17 cellular contexts compared by ENCODE assay signal in genomic region chr4:10783351-10783750, GRCh38.
A peak's percentile ranks its signal among the peaks of the same experiment; 100 is the strongest.
DNase-seq lines count a peak whose midpoint lies in the region; ATAC-seq and TF ChIP-seq lines count a peak whose summit lies in the region.
"Had no signal": no experiment of that assay in that cellular context is flagged by ENCODE, and none has a peak within 500 bp of the region (broad histone marks: within the 10 kb centered on the region; RNA-seq: fewer than 3 reads in every experiment).

No MANE protein-coding gene starts in this region.

- no TSS peak for BruUV-seq in PC-3 (replicated peaks; lab: Mats Ljungman, UMichigan)

- DNase-seq in EL (peak; percentile 53), PC-3 (peak; percentile 44), epithelial cell of esophagus (ENCODE audit: low read depth) (peak; percentile 68), neural progenitor cell (ENCODE audit: low spot score) (no peak), WTC11 (ENCODE audit: low spot score) (no peak)
- DNase-seq in activated CD8-positive, alpha-beta memory T cell treated with anti-CD3 and anti-CD28 coated beads, Interleukin-2, amount 50 U/mL, for 4 hours, result no peak
- DNase-seq: activated CD4-positive, CD25-positive, alpha-beta regulatory T cell; activated T-cell treated with anti-CD3 and anti-CD28 coated beads, Interleukin-2, amount 50 U/mL, for 4 hours; endodermal cell; stimulated activated CD4-positive, alpha-beta T cell treated with anti-CD3 and anti-CD28 coated beads, Interleukin-2, amount 100 ng/mL, for 24 hours had no signal

- intact Hi-C loops in PC-3 (cut with micrococcal nuclease), result no loop called here

- H3K27me3 Mint-ChIP-seq in neural progenitor cell (ENCODE audit: insufficient read depth, low read depth) (peaks cover 5% of the 10 kb centered on the region), WTC11 (ENCODE audit: low read depth) (peaks cover 5% of the 10 kb centered on the region)
- H3K27me3 Mint-ChIP-seq: stimulated activated memory B cell treated with anti-CD40 and anti-IgM and Interleukin-4, amounts not matched to agents 10 μg/mL and 1 μg/mL and 100 μg/mL, for 72 hours had no signal

- H3K4me2 ChIP-seq in PC-3 (ENCODE audit: low read length), result no peak overlapping the region
- no peak overlapping the region for H3K4me2 ChIP-seq in neural progenitor cell
- H3K4me2 ChIP-seq: BLaER1 had no signal

- 0 out of 2 replicates have a peak, but pooled peaks cover 8% of the 10 kb centered on the region for H3K4me1 ChIP-seq in PC-3 (ENCODE audit: insufficient read depth, low read length)
- no peaks in the 10 kb centered on the region for H3K4me1 ChIP-seq in neural progenitor cell
- H3K4me1 ChIP-seq: ascending aorta, BLaER1, parathyroid adenoma had no signal

- no peak for TF ChIP-seq CTCF in PC-3 (conservative IDR thresholded peaks at IDR 0.05; ENCODE audit: low read depth, low read length)
- TF ChIP-seq CTCF in epithelial cell of esophagus (IDR thresholded peaks at IDR 0.05; ENCODE audit: insufficient read depth, low read depth, low read length, missing control alignments), result no peak
- no peak for TF ChIP-seq CTCF in neural progenitor cell (IDR thresholded peaks at IDR 0.05)
- TF ChIP-seq CTCF in WTC11 (IDR thresholded peaks at IDR 0.05), result no peak

- H4K20me1 ChIP-seq in PC-3 (ENCODE audit: low read length), result no peaks in the 10 kb centered on the region
- no peaks in the 10 kb centered on the region for H4K20me1 ChIP-seq in neural progenitor cell (ENCODE audit: low read depth)
- H4K20me1 ChIP-seq: BLaER1 had no signal

- H3K4me1 Mint-ChIP-seq in neural progenitor cell (peaks cover 2% of the 10 kb centered on the region), WTC11 (no peaks in the 10 kb centered on the region)

- H3K9me3 ChIP-seq in PC-3 (ENCODE audit: low read length) (no peaks in the 10 kb centered on the region), neural progenitor cell (ENCODE audit: low read depth) (no peaks in the 10 kb centered on the region)
- H3K9me3 ChIP-seq: ascending aorta, BLaER1 had no signal

- ATAC-seq in PC-3, result no peak
- ATAC-seq in HG02763 (IDR thresholded peaks at IDR 0.05; ENCODE audit: unreplicated experiment), result no peak
- ATAC-seq in WTC11, result no peak
- ATAC-seq in HG03432 (IDR thresholded peaks at IDR 0.05; ENCODE audit: unreplicated experiment), result no peak
- ATAC-seq: activated T-cell treated with anti-CD3 and anti-CD28 coated beads, Interleukin-2, amount 50 U/mL, for 4 hours; stimulated activated memory B cell treated with anti-CD40 and anti-IgM and Interleukin-4, amounts not matched to agents 10 μg/mL and 1 μg/mL and 100 μg/mL, for 72 hours had no signal

- CTCF ChIA-PET in PC-3 (lab: Charles Lee), result no interaction called here
- CTCF ChIA-PET in WTC11 (lab: Charles Lee), result no interaction called here

- H3K27ac ChIP-seq in PC-3 (ENCODE audit: low read length) (no peak overlapping the region), neural progenitor cell (no peak overlapping the region)
- H3K27ac ChIP-seq: ascending aorta, BLaER1, parathyroid adenoma had no signal

- H3K36me3 ChIP-seq in PC-3 (ENCODE audit: low read depth, low read length) (no peaks in the 10 kb centered on the region), neural progenitor cell (no peaks in the 10 kb centered on the region)
- H3K36me3 ChIP-seq: ascending aorta, BLaER1 had no signal

- H3K27ac Mint-ChIP-seq in neural progenitor cell, result peak overlapping the region; percentile 8
- no peak overlapping the region for H3K27ac Mint-ChIP-seq in WTC11
- H3K27ac Mint-ChIP-seq: endodermal cell; memory B cell; stimulated activated memory B cell treated with anti-CD40 and anti-IgM and Interleukin-4, amounts not matched to agents 10 μg/mL and 1 μg/mL and 100 μg/mL, for 72 hours had no signal

- no peaks in the 10 kb centered on the region for H3K9me2 ChIP-seq in PC-3 (replicated peaks; ENCODE audit: low read length)

- H2AFZ ChIP-seq in PC-3 (ENCODE audit: low read length) (no peak overlapping the region), neural progenitor cell (replicated peaks) (no peak overlapping the region)
- H2AFZ ChIP-seq: parathyroid adenoma had no signal

- no peak overlapping the region for H3K4me3 Mint-ChIP-seq in neural progenitor cell
- no peak overlapping the region for H3K4me3 Mint-ChIP-seq in WTC11
- H3K4me3 Mint-ChIP-seq: activated T-cell treated with anti-CD3 and anti-CD28 coated beads, Interleukin-2, amount 50 U/mL, for 4 hours; endodermal cell; memory B cell; stimulated activated memory B cell treated with anti-CD40 and anti-IgM and Interleukin-4, amounts not matched to agents 10 μg/mL and 1 μg/mL and 100 μg/mL, for 72 hours had no signal

- no peaks in the 10 kb centered on the region for H3F3A ChIP-seq in PC-3 (ENCODE audit: low read length, unreplicated experiment)
- no peaks in the 10 kb centered on the region for H3F3A ChIP-seq in neural progenitor cell (ENCODE audit: low read depth)

- no peak overlapping the region for H3K4me3 ChIP-seq in PC-3 (ENCODE audit: low read length)
- H3K4me3 ChIP-seq in epithelial cell of esophagus (ENCODE audit: low read length), result no peak overlapping the region
- no peak overlapping the region for H3K4me3 ChIP-seq in neural progenitor cell
- H3K4me3 ChIP-seq: ascending aorta, BLaER1 had no signal

- H3K79me2 ChIP-seq in PC-3 (ENCODE audit: low read length) (no peaks in the 10 kb centered on the region), neural progenitor cell (ENCODE audit: low read depth) (no peaks in the 10 kb centered on the region)
- H3K79me2 ChIP-seq: parathyroid adenoma had no signal

- H3K27me3 ChIP-seq in PC-3 (ENCODE audit: low read length), result no peaks in the 10 kb centered on the region
- no peaks in the 10 kb centered on the region for H3K27me3 ChIP-seq in neural progenitor cell
- H3K27me3 ChIP-seq: ascending aorta, BLaER1 had no signal

- H3K9ac ChIP-seq in PC-3 (ENCODE audit: low read length) (no peak overlapping the region), neural progenitor cell (no peak overlapping the region)
- H3K9ac ChIP-seq: BLaER1, parathyroid adenoma had no signal

- H3K36me3 Mint-ChIP-seq in neural progenitor cell (no peaks in the 10 kb centered on the region), WTC11 (peaks cover 44% of the 10 kb centered on the region)
- H3K36me3 Mint-ChIP-seq: memory B cell; stimulated activated memory B cell treated with anti-CD40 and anti-IgM and Interleukin-4, amounts not matched to agents 10 μg/mL and 1 μg/mL and 100 μg/mL, for 72 hours had no signal

- H3K9me3 Mint-ChIP-seq in neural progenitor cell (peaks cover 4% of the 10 kb centered on the region), WTC11 (peaks cover 47% of the 10 kb centered on the region)

- POLR2A ChIA-PET in PC-3 (lab: Charles Lee; ENCODE audit: unreplicated experiment), result no interaction called here
- POLR2A ChIA-PET in WTC11 (lab: Charles Lee), result no interaction called here

TF ChIP-seq in WTC11, 78 proteins besides CTCF, POLR2A, EP300 and RAD21 (continues in another document):
- TF ChIP-seq MAX (CRISPR knock-in tag; IDR thresholded peaks at IDR 0.05), result no peak
- no peak for TF ChIP-seq ZNF232 (CRISPR knock-in tag; IDR thresholded peaks at IDR 0.05)
- TF ChIP-seq PRDM15 (CRISPR knock-in tag; IDR thresholded peaks at IDR 0.05), result no peak
- no peak for TF ChIP-seq ERG (CRISPR knock-in tag; IDR thresholded peaks at IDR 0.05)
- TF ChIP-seq NR3C1 (CRISPR knock-in tag; conservative IDR thresholded peaks at IDR 0.05; ENCODE audit: low read depth), result no peak
- no peak for TF ChIP-seq ETV6 (CRISPR knock-in tag; IDR thresholded peaks at IDR 0.05)

Comparison
In these comparisons a context has a peak if more than half of its experiments do, and no peak if none do; other contexts are left out.
1. DNase-seq: peak in EL (single experiment), PC-3 (single experiment) and epithelial cell of esophagus (single experiment); none in neural progenitor cell (single experiment), activated CD8-positive, alpha-beta memory T cell treated with anti-CD3 and anti-CD28 coated beads, Interleukin-2, amount 50 U/mL, for 4 hours (single experiment) and WTC11 (single experiment).